ENCODE assay signal across 18 cellular contexts in the genomic region with DNA sequence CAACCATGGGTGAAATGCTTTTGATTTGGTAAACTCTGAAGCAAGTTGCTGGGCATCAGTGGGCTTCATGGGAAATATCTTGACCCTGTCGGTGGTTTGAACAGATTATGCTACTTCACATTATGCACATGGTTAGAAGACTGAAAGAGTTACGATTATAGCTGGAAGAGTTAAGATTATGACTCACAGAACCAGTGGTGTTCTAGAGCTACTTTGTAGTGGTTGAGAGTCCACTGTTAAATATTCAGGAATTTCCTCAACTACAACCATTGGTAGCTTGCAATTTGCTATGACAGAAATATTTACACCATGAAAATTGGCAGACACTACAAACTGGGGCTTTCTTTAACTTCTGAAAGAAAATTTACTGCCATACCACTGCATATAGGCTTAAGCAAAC.
"Had no signal": no experiment of that assay in that cellular context is flagged by ENCODE, and none has a peak within 500 bp of the region (broad histone marks: within the 10 kb centered on the region; RNA-seq: fewer than 3 reads in every experiment).

No MANE protein-coding gene starts in this region.

- H3K27ac ChIP-seq: colonic mucosa, esophagus squamous epithelium, hepatocyte, pancreas, right lobe of liver, skin epidermis had no signal

- H3K4me3 ChIP-seq: colonic mucosa, esophagus squamous epithelium, hepatocyte, pancreas, right lobe of liver, skin epidermis had no signal

- H3K4me3 Mint-ChIP-seq: naive B cell, nephron had no signal

- H3K9me3 Mint-ChIP-seq: naive B cell had no signal

- H3K27me3 ChIP-seq: colonic mucosa, esophagus squamous epithelium, hepatocyte, pancreas, right lobe of liver had no signal

- H3K27ac Mint-ChIP-seq: naive B cell, nephron, progenitor cell of endocrine pancreas had no signal

- FAIRE-seq: pancreas had no signal

- H3K36me3 ChIP-seq: colonic mucosa, esophagus squamous epithelium, pancreas, right lobe of liver had no signal

- H3K4me1 ChIP-seq: colonic mucosa, esophagus squamous epithelium, pancreas, right lobe of liver had no signal

- H3K36me3 Mint-ChIP-seq: naive B cell had no signal

- H3K9me3 ChIP-seq: colonic mucosa, esophagus squamous epithelium, pancreas, right lobe of liver had no signal

- H2AFZ ChIP-seq: hepatocyte had no signal

- H3K4me1 Mint-ChIP-seq: naive B cell had no signal

- ATAC-seq: pancreas, right lobe of liver had no signal

- DNase-seq: colonic mucosa; dermis blood vessel endothelial cell; esophagus squamous epithelium; foreskin melanocyte; head of caudate nucleus; mesendoderm; naive B cell; occipital lobe; pancreas; retina; right lobe of liver; stimulated activated CD4-positive, alpha-beta T cell treated with anti-CD3 and anti-CD28 coated beads, Interleukin-2, amount 100 ng/mL, for 24 hours; stimulated activated CD4-positive, alpha-beta T cell treated with anti-CD3 and anti-CD28 coated beads, Interleukin-4, amount 100 ng/mL, for 4 hours; stimulated activated naive CD4-positive, alpha-beta T cell treated with Interleukin-2 at 50 U/mL for 16 hours had no signal

- H3K27me3 Mint-ChIP-seq: progenitor cell of endocrine pancreas had no signal

- H3K4me2 ChIP-seq: hepatocyte had no signal

- H3K79me2 ChIP-seq: hepatocyte had no signal
